In genomic region chr13:33722216-33722900, GRCh38 we compare ENCODE assay signal across 11 cellular contexts.
DNase-seq lines count a peak whose midpoint lies in the region; ATAC-seq and TF ChIP-seq lines count a peak whose summit lies in the region.
"Had no signal": no experiment of that assay in that cellular context is flagged by ENCODE, and none has a peak within 500 bp of the region (broad histone marks: within the 10 kb centered on the region; RNA-seq: fewer than 3 reads in every experiment).

No MANE protein-coding gene starts in this region.

- WGBS in smooth muscle cell (ENCODE audit: low lambda C conversion rate), result 88% methylated on average over 3 of the region's 3 CpGs

- no peaks in the 10 kb centered on the region for H3K36me3 ChIP-seq in smooth muscle cell (ENCODE audit: low read depth)

- no peaks in the 10 kb centered on the region for H4K20me1 ChIP-seq in smooth muscle cell (ENCODE audit: low read depth)

- no peaks in the 10 kb centered on the region for H3K27me3 ChIP-seq in smooth muscle cell (ENCODE audit: low read depth)

- H3F3A ChIP-seq in smooth muscle cell (ENCODE audit: low read depth), result peaks cover 4% of the 10 kb centered on the region

- DNase-seq in NCI-H146 treated with DMSO at 0.1 percent for 48 hours (lab: John Stamatoyannopoulos, UW; ENCODE audit: unreplicated experiment) (peak; percentile 12), NCI-H146 (lab: John Stamatoyannopoulos, UW) (no peak), NCI-H2029 (lab: John Stamatoyannopoulos, UW) (peak; percentile 13), epithelial cell of prostate (ENCODE audit: low read depth, low spot score) (no peak), smooth muscle cell (lab: John Stamatoyannopoulos, UW; ENCODE audit: unreplicated experiment) (no peak), NCI-H187 (lab: John Stamatoyannopoulos, UW) (no peak)
- DNase-seq: cortex of kidney, naive B cell, SW 1271 had no signal

- no peak overlapping the region for H3K4me3 ChIP-seq in smooth muscle cell

- H3K4me1 ChIP-seq in smooth muscle cell (ENCODE audit: low read depth), result no peaks in the 10 kb centered on the region

- H3K4me2 ChIP-seq in smooth muscle cell, result no peak overlapping the region

- H3K9me3 ChIP-seq in smooth muscle cell (replicated peaks; ENCODE audit: low read depth), result no peaks in the 10 kb centered on the region

- TF ChIP-seq CTCF in smooth muscle cell (IDR thresholded peaks at IDR 0.05; ENCODE audit: borderline replicate concordance, insufficient read depth, poor library complexity, severe bottlenecking), result no peak

- H3K27ac ChIP-seq in epithelial cell of prostate, result peak overlapping the region; percentile 65
- H3K27ac ChIP-seq in smooth muscle cell (ENCODE audit: low read depth), result peak overlapping the region; percentile 40

- peak overlapping the region; percentile 17 for H2AFZ ChIP-seq in smooth muscle cell (ENCODE audit: low read depth)

- no peak overlapping the region for H3K9ac ChIP-seq in smooth muscle cell (ENCODE audit: low read depth)

- ATAC-seq in GM19463 (IDR thresholded peaks at IDR 0.05; ENCODE audit: unreplicated experiment) (no peak), esophagus mucosa (no peak)

- no peaks in the 10 kb centered on the region for H3K79me2 ChIP-seq in smooth muscle cell (ENCODE audit: low read depth)

Comparison
In these comparisons a context has a peak if more than half of its experiments do, and no peak if none do; other contexts are left out.
1. DNase-seq: peak in NCI-H146 treated with DMSO at 0.1 percent for 48 hours (single experiment) and NCI-H2029 (single experiment); none in NCI-H146 (single experiment), epithelial cell of prostate (single experiment), smooth muscle cell (single experiment) and NCI-H187 (0 of 2).